In the genomic region with DNA sequence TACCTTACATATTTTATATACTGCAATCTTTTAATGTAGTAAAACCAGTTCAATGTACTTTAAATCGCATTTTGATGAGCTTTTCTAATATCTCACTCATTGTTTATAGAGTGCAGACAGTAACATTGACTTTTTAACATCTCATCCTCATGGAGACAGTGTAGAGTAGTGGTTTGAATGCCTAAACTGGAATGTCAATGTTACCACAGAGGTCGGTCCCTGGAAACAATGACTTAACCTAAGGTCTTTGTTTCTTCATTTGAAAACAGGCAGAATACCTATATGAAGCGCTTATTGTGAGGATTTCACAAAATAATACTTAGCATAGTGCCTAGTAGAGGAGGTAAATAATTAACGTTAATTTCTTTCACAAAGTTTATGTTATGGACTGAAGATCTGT, we compare ENCODE assay signal across 24 cellular contexts. TPM values are rescaled to one million over a fixed set of nuclear protein-coding genes. Genes with fewer than 3 reads are reported as not detected.
DNase-seq lines count a peak whose midpoint lies in the region; ATAC-seq and TF ChIP-seq lines count a peak whose summit lies in the region.
"Had no signal": no experiment of that assay in that cellular context is flagged by ENCODE, and none has a peak within 500 bp of the region (broad histone marks: within the 10 kb centered on the region; RNA-seq: fewer than 3 reads in every experiment).

No MANE protein-coding gene starts in this region.

- no peaks in the 10 kb centered on the region for H3K27me3 Mint-ChIP-seq in activated naive CD8-positive, alpha-beta T cell treated with anti-CD3 and anti-CD28 coated beads, Interleukin-2, amount 50 U/mL, for 24 hours
- H3K27me3 Mint-ChIP-seq in activated naive CD8-positive, alpha-beta T cell treated with anti-CD3 and anti-CD28 coated beads for 36 hours, result no peaks in the 10 kb centered on the region
- H3K27me3 Mint-ChIP-seq: activated naive CD8-positive, alpha-beta T cell; progenitor cell of endocrine pancreas had no signal

- H3K27ac Mint-ChIP-seq in activated naive CD8-positive, alpha-beta T cell treated with anti-CD3 and anti-CD28 coated beads, Interleukin-2, amount 50 U/mL, for 24 hours, result peak overlapping the region; percentile 12
- no peak overlapping the region for H3K27ac Mint-ChIP-seq in activated naive CD8-positive, alpha-beta T cell treated with anti-CD3 and anti-CD28 coated beads for 36 hours
- H3K27ac Mint-ChIP-seq: activated naive CD8-positive, alpha-beta T cell; progenitor cell of endocrine pancreas had no signal

- no peak for TF ChIP-seq POLR2A in sigmoid colon (IDR thresholded peaks at IDR 0.05)

- WGBS in sigmoid colon, 2 donors, result 90% methylated on average over 4 of the region's 4 CpGs

- H3K9me3 ChIP-seq in sigmoid colon, result no peaks in the 10 kb centered on the region
- H3K9me3 ChIP-seq: left lung, neutrophil, SJSA1, suprapubic skin had no signal

- H3K4me3 ChIP-seq in sigmoid colon, result no peak overlapping the region
- H3K4me3 ChIP-seq: left lung, SJSA1, skin epidermis, suprapubic skin had no signal

- no peak for TF ChIP-seq EP300 in sigmoid colon (IDR thresholded peaks at IDR 0.05)

- no peaks in the 10 kb centered on the region for H3K27me3 ChIP-seq in sigmoid colon
- H3K27me3 ChIP-seq: left lung, neutrophil, SJSA1, suprapubic skin had no signal

- H3K27ac ChIP-seq in VCaP (peak overlapping the region; percentile 26), sigmoid colon (peak overlapping the region in 3 of 4 donors; percentile 97 to 100 (median 100))
- H3K27ac ChIP-seq: epithelial cell of prostate, neutrophil, SJSA1, suprapubic skin, WERI-Rb-1 had no signal

- H3K36me3 Mint-ChIP-seq in activated naive CD8-positive, alpha-beta T cell treated with anti-CD3 and anti-CD28 coated beads, Interleukin-2, amount 50 U/mL, for 24 hours (ENCODE audit: low read depth), result peaks cover 7% of the 10 kb centered on the region
- H3K36me3 Mint-ChIP-seq in activated naive CD8-positive, alpha-beta T cell treated with anti-CD3 and anti-CD28 coated beads for 36 hours, result peaks cover 8% of the 10 kb centered on the region

- no peak for DNase-seq in activated naive CD8-positive, alpha-beta T cell treated with anti-CD3 and anti-CD28 coated beads, Interleukin-2, amount 50 U/mL, for 24 hours
- DNase-seq in activated naive CD8-positive, alpha-beta T cell treated with anti-CD3 and anti-CD28 coated beads for 36 hours, result no peak
- peak; percentile 50 for DNase-seq in iris pigment epithelial cell (ENCODE audit: low read depth)
- DNase-seq in sigmoid colon, result no peak
- DNase-seq in hippocampal formation (lab: John Stamatoyannopoulos, UW), result no peak
- DNase-seq in HuH-7.5 (ENCODE audit: low spot score), result no peak
- DNase-seq: activated CD4-positive, alpha-beta T cell treated with anti-CD3 and anti-CD28 coated beads, Interleukin-2, amount 50 U/mL, for 1 hour; AML-193; cerebellar nuclear complex; Kasumi-1; left lung; NCI-H1048; NCI-H1694 treated with DMSO at 0.1 percent for 48 hours; NCI-H2227 treated with DMSO at 0.1 percent for 48 hours; WERI-Rb-1 had no signal

- peak; percentile 16 for ATAC-seq in activated naive CD8-positive, alpha-beta T cell treated with anti-CD3 and anti-CD28 coated beads, Interleukin-2, amount 50 U/mL, for 24 hours
- no peak for ATAC-seq in activated CD4-positive, CD25-positive, alpha-beta regulatory T cell treated with anti-CD3 and anti-CD28 coated beads, Interleukin-2, amount 50 U/mL, for 24 hours
- ATAC-seq: left lung had no signal

- no peaks in the 10 kb centered on the region for H3K9me3 Mint-ChIP-seq in activated naive CD8-positive, alpha-beta T cell treated with anti-CD3 and anti-CD28 coated beads, Interleukin-2, amount 50 U/mL, for 24 hours
- H3K9me3 Mint-ChIP-seq in activated naive CD8-positive, alpha-beta T cell treated with anti-CD3 and anti-CD28 coated beads for 36 hours, result no peaks in the 10 kb centered on the region

- H3K4me1 ChIP-seq in sigmoid colon, result peaks cover 0 to 58% (median 41%) of the 10 kb centered on the region in 4 donors

- H3K4me3 Mint-ChIP-seq in activated naive CD8-positive, alpha-beta T cell treated with anti-CD3 and anti-CD28 coated beads, Interleukin-2, amount 50 U/mL, for 24 hours, result no peak overlapping the region
- no peak overlapping the region for H3K4me3 Mint-ChIP-seq in activated naive CD8-positive, alpha-beta T cell treated with anti-CD3 and anti-CD28 coated beads for 36 hours
- H3K4me3 Mint-ChIP-seq: activated naive CD8-positive, alpha-beta T cell had no signal

- H3K36me3 ChIP-seq in sigmoid colon, result no peaks in the 10 kb centered on the region
- H3K36me3 ChIP-seq: left lung, neutrophil, suprapubic skin had no signal

- TF ChIP-seq CTCF in VCaP (conservative IDR thresholded peaks at IDR 0.05), result no peak
- TF ChIP-seq CTCF in sigmoid colon (IDR thresholded peaks at IDR 0.05), result no peak

- intact Hi-C loops in sigmoid colon (cut with DNase I), result loop anchor here (5.0 to 10.0 kb wide), 2 partner anchors 48 to 90 kb away; no protein-coding TSS in a partner anchor

- peaks cover 67% of the 10 kb centered on the region for H3K4me1 Mint-ChIP-seq in activated naive CD8-positive, alpha-beta T cell treated with anti-CD3 and anti-CD28 coated beads, Interleukin-2, amount 50 U/mL, for 24 hours
- peaks cover 43% of the 10 kb centered on the region for H3K4me1 Mint-ChIP-seq in activated naive CD8-positive, alpha-beta T cell treated with anti-CD3 and anti-CD28 coated beads for 36 hours

RNA-seq across cellular contexts. Expression of gene CDK17, which starts 5.0 kb away (rescaled TPM):
- total RNA-seq in activated naive CD8-positive, alpha-beta T cell treated with anti-CD3 and anti-CD28 coated beads for 36 hours, result 10 to 100 TPM; 30.1 to 31.7 TPM
- 100 to 1,000 TPM in 1 of 4 donors, 10 to 100 TPM in 3; 63.2 to 117 (median 82.0) TPM for total RNA-seq in sigmoid colon
- 1 to 10 TPM; 4.6 to 9.6 (median 9.4) TPM for polyA plus RNA-seq in sigmoid colon
